In the genomic region with DNA sequence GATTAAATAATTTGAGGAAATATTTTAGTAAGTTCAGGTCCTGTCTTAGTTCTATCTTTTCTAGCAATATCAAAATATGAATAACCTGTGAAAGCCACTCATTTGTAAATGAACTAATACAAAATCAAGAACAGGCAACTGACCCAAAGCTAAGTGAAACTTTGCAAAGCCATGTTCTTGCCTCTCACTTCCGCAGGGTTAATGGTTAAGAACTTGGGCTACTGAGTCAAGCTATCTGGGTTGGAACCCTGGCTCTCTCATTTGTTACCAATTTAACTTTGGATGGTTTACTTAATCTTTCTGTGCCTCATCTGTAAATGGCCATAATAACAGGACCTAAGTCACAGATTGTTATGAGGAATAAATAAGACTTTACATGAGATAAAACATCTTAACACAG, we compare ENCODE assay signal across 22 cellular contexts. TPM values are rescaled to one million over a fixed set of nuclear protein-coding genes. Genes with fewer than 3 reads are reported as not detected.
DNase-seq lines count a peak whose midpoint lies in the region; ATAC-seq and TF ChIP-seq lines count a peak whose summit lies in the region.
"Had no signal": no experiment of that assay in that cellular context is flagged by ENCODE, and none has a peak within 500 bp of the region (broad histone marks: within the 10 kb centered on the region; RNA-seq: fewer than 3 reads in every experiment).

No MANE protein-coding gene starts in this region.

- CTCF ChIA-PET in PC-9 (lab: Charles Lee) = no interaction called here

- intact Hi-C loops in left ventricle myocardium inferior (cut with micrococcal nuclease) = no loop called here
- intact Hi-C loops in left ventricle myocardium superior (cut with micrococcal nuclease) = no loop called here
- intact Hi-C loops in PC-9 (cut with micrococcal nuclease; ENCODE audit: unreplicated experiment) = loop anchor here (5.0 to 10.0 kb wide), 3 partner anchors 63 to 145 kb away; no protein-coding TSS in a partner anchor

- no TSS peak for BruUV-seq in PC-9 (replicated peaks; lab: Mats Ljungman, UMichigan)

- no peak for ATAC-seq in left ventricle myocardium superior
- ATAC-seq: activated CD8-positive, alpha-beta T cell treated with anti-CD3 and anti-CD28 coated beads for 36 hours; HCT116 had no signal

- no peak for TF ChIP-seq CTCF in left ventricle myocardium inferior (IDR thresholded peaks at IDR 0.05; ENCODE audit: borderline replicate concordance)
- TF ChIP-seq CTCF in PC-9 (conservative IDR thresholded peaks at IDR 0.05) = no peak
- no peak for TF ChIP-seq CTCF in hepatocyte (IDR thresholded peaks at IDR 0.05; ENCODE audit: poor library complexity)

- no peaks in the 10 kb centered on the region for H3K9me2 ChIP-seq in PC-9 (ENCODE audit: insufficient read depth)
- H3K9me2 ChIP-seq in hepatocyte (replicated peaks; ENCODE audit: insufficient read depth) = no peaks in the 10 kb centered on the region

- H3K27me3 ChIP-seq in left ventricle myocardium inferior (ENCODE audit: low read depth) (no peaks in the 10 kb centered on the region), PC-9 (ENCODE audit: insufficient read depth, low read depth) (no peaks in the 10 kb centered on the region), hepatocyte (no peaks in the 10 kb centered on the region), skeletal muscle tissue (ENCODE audit: control insufficient read depth in 3 of 3, insufficient read depth in 3 of 3, low read length in 3 of 3) (no peaks in the 10 kb centered on the region)

- H3K4me1 ChIP-seq in left ventricle myocardium inferior (peaks cover 47% of the 10 kb centered on the region), PC-9 (replicated peaks; ENCODE audit: insufficient read depth) (peaks cover 23% of the 10 kb centered on the region), hepatocyte (ENCODE audit: insufficient read depth) (peaks cover 24% of the 10 kb centered on the region), skeletal muscle tissue (ENCODE audit: control insufficient read depth in 3 of 3, insufficient read depth in 3 of 3, low read length in 3 of 3) (peaks cover 10 to 21% (median 16%) of the 10 kb centered on the region in 3 donors)
- H3K4me1 ChIP-seq: parathyroid adenoma had no signal

- H3K36me3 ChIP-seq in left ventricle myocardium inferior (no peaks in the 10 kb centered on the region), PC-9 (ENCODE audit: low read depth) (no peaks in the 10 kb centered on the region), hepatocyte (replicated peaks; ENCODE audit: insufficient read depth, low read depth) (no peaks in the 10 kb centered on the region), skeletal muscle tissue (ENCODE audit: control insufficient read depth in 3 of 3, insufficient read depth in 3 of 3, low read length in 3 of 3) (no peaks in the 10 kb centered on the region)

- 67% methylated on average over 1 of the region's 1 CpG for WGBS in hepatocyte (ENCODE audit: low lambda C conversion rate, missing lambda C conversion rate)

- H4K20me1 ChIP-seq in PC-9 (ENCODE audit: insufficient read depth) (no peaks in the 10 kb centered on the region), hepatocyte (ENCODE audit: insufficient read depth, poor library complexity, severe bottlenecking) (no peaks in the 10 kb centered on the region)

- H3K9me3 ChIP-seq in left ventricle myocardium inferior (replicated peaks) (no peaks in the 10 kb centered on the region), PC-9 (ENCODE audit: insufficient read depth, low read depth) (no peaks in the 10 kb centered on the region), hepatocyte (ENCODE audit: low read depth) (no peaks in the 10 kb centered on the region), skeletal muscle tissue (ENCODE audit: control insufficient read depth in 3 of 3, low read length in 3 of 3) (no peaks in the 10 kb centered on the region)

- H3K79me2 ChIP-seq in PC-9 (ENCODE audit: low read depth) = peaks cover 49% of the 10 kb centered on the region
- H3K79me2 ChIP-seq in hepatocyte = peaks cover 67% of the 10 kb centered on the region

- H3K4me2 ChIP-seq in PC-9 = no peak overlapping the region; the same call in 1 of the 2 replicates
- peak overlapping the region; percentile 90 for H3K4me2 ChIP-seq in hepatocyte

- H2AFZ ChIP-seq in PC-9 (0 out of 2 replicates have a peak overlapping the region, but pooled peaks have one; percentile 7), hepatocyte (peak overlapping the region; percentile 17)
- H2AFZ ChIP-seq: parathyroid adenoma had no signal

- H3K4me3 ChIP-seq in left ventricle myocardium inferior (peak overlapping the region; percentile 84), PC-9 (no peak overlapping the region), hepatocyte (no peak overlapping the region), skeletal muscle tissue (ENCODE audit: low read length in 3 of 3) (no peak overlapping the region)

- H3K9ac ChIP-seq in skeletal muscle tissue (ENCODE audit: low read depth in 1 of 3, low read length in 3 of 3) = no peak overlapping the region
- H3K9ac ChIP-seq: parathyroid adenoma had no signal

- H3F3A ChIP-seq in PC-9 (ENCODE audit: insufficient read depth, low read depth) = peaks cover 6% of the 10 kb centered on the region; the same call in 1 of the 2 replicates

- POLR2A ChIA-PET in PC-9 (lab: Charles Lee; ENCODE audit: unreplicated experiment) = no interaction called here

- no peak for DNase-seq in left ventricle myocardium inferior
- DNase-seq in left ventricle myocardium superior = no peak
- no peak for DNase-seq in PC-9
- no peak for DNase-seq in hepatocyte (ENCODE audit: low spot score)
- DNase-seq in NCI-H2081 treated with DMSO at 0.1 percent for 48 hours (lab: John Stamatoyannopoulos, UW) = no peak
- no peak for DNase-seq in midbrain (lab: John Stamatoyannopoulos, UW)
- no peak for DNase-seq in COLO668 (lab: John Stamatoyannopoulos, UW; ENCODE audit: unreplicated experiment)
- DNase-seq: activated CD4-positive, CD25-positive, alpha-beta regulatory T cell treated with anti-CD3 and anti-CD28 coated beads, Interleukin-2, amount 50 U/mL, for 72 hours; activated CD8-positive, alpha-beta T cell treated with anti-CD3 and anti-CD28 coated beads for 36 hours; activated naive CD4-positive, alpha-beta T cell; amniotic stem cell; islet precursor cell; KBM-7; mesenchymal stem cell; naive B cell; NCI-H146; NCI-H526; SIG-M5; stimulated activated CD4-positive, alpha-beta T cell treated with anti-CD3 and anti-CD28 coated beads, Interleukin-1b, Interleukin-23, amount 100 ng/mL, for 48 hours had no signal

- peak overlapping the region; percentile 88 for H3K27ac ChIP-seq in left ventricle myocardium inferior (replicated peaks)
- H3K27ac ChIP-seq in PC-9 = no peak overlapping the region
- no peak overlapping the region for H3K27ac ChIP-seq in hepatocyte
- H3K27ac ChIP-seq in skeletal muscle tissue (ENCODE audit: low read depth, low read length) = peak overlapping the region; percentile 84
- H3K27ac ChIP-seq: parathyroid adenoma had no signal

RNA-seq across cellular contexts. Expression of gene KIF21A, which starts 2.8 kb away (rescaled TPM):
- total RNA-seq in left ventricle myocardium inferior = 49.8 TPM
- total RNA-seq in left ventricle myocardium superior = 55.3 TPM
- total RNA-seq in PC-9 (2021) = 12.1 and 13.6 TPM in 2 replicates
- 55.1 and 62.1 TPM in 2 replicates for total RNA-seq in hepatocyte
- polyA plus RNA-seq in hepatocyte = 25.0 and 35.7 TPM in 2 replicates
- 6.3 TPM for total RNA-seq in skeletal muscle tissue

Comparison
In these comparisons a context has a peak if more than half of its experiments do, and no peak if none do; other contexts are left out.
1. H3K27ac ChIP-seq: peak in left ventricle myocardium inferior (single experiment) and skeletal muscle tissue (single experiment); none in PC-9 (single experiment) and hepatocyte (single experiment).